ENCODE assay signal across 23 cellular contexts in the genomic region with DNA sequence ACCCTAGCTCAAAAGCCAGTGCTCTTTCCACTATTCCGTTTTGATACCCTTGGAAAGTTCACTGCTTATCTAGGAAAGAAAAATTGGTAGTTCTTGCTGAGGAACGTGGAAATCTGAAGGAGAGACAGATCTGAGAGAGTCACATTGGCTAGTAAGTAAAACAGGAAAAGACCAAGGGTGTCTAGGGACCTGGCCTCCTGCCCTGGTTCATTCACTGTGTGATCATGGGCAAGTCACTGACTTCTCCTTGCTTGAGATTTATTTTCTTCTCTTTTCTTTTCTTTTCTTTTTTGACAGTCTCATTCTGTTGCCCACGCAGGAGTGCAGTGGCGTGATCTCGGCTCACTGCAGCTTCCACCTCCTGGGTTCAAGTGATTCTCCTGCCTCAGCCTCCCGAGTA.
A peak's percentile ranks its signal among the peaks of the same experiment; 100 is the strongest.
DNase-seq lines count a peak whose midpoint lies in the region; ATAC-seq and TF ChIP-seq lines count a peak whose summit lies in the region.
"Had no signal": no experiment of that assay in that cellular context is flagged by ENCODE, and none has a peak within 500 bp of the region (broad histone marks: within the 10 kb centered on the region; RNA-seq: fewer than 3 reads in every experiment).

No MANE protein-coding gene starts in this region.

- H3K9me2 ChIP-seq in MM.1S (replicated peaks; ENCODE audit: insufficient read depth, low read length) = no peaks in the 10 kb centered on the region

- H3K9me3 Mint-ChIP-seq in WTC11 (no peaks in the 10 kb centered on the region), nephron (no peaks in the 10 kb centered on the region)
- H3K9me3 Mint-ChIP-seq: activated CD4-positive, alpha-beta T cell treated with anti-CD3 and anti-CD28 coated beads, Interleukin-2, amount 10 ng/mL, durations not matched to agents 7 days and 5 days; CD4-positive, CD25-positive, alpha-beta regulatory T cell; central memory CD8-positive, alpha-beta T cell; natural killer cell treated with Interleukin-12 subunit alpha and Interleukin-12 subunit beta and Interleukin-15 and Interleukin-18, amount 100 ng/mL, for 72 hours; T-helper 2 cell treated with Interferon-gamma antibody and Interleukin-4, amounts not matched to agents 5 μg/mL and 100 μg/mL, for 36 hours had no signal

- H3K9me3 ChIP-seq in thoracic aorta (no peaks in the 10 kb centered on the region), MM.1S (replicated peaks; ENCODE audit: insufficient read depth, low read length) (no peaks in the 10 kb centered on the region)
- H3K9me3 ChIP-seq: left lung, pancreas had no signal

- H3K4me2 ChIP-seq in MM.1S (ENCODE audit: low read depth, low read length) = no peak overlapping the region

- no peak overlapping the region for H2AFZ ChIP-seq in MM.1S (ENCODE audit: low read length)

- H3K4me1 Mint-ChIP-seq in WTC11 = peaks cover 62% of the 10 kb centered on the region
- H3K4me1 Mint-ChIP-seq in nephron = peaks cover 73% of the 10 kb centered on the region
- H3K4me1 Mint-ChIP-seq: activated CD4-positive, alpha-beta T cell treated with anti-CD3 and anti-CD28 coated beads, Interleukin-2, amount 10 ng/mL, durations not matched to agents 7 days and 5 days; central memory CD8-positive, alpha-beta T cell had no signal

- no peaks in the 10 kb centered on the region for H4K20me1 ChIP-seq in MM.1S (ENCODE audit: insufficient read depth, low read length)

- no peaks in the 10 kb centered on the region for H3K79me2 ChIP-seq in MM.1S (ENCODE audit: low read length)

- H3K4me1 ChIP-seq in thoracic aorta (ENCODE audit: control insufficient read depth in 1 of 2, low read depth in 2 of 2) (peaks cover 57 to 91% of the 10 kb centered on the region in 2 donors), MM.1S (ENCODE audit: low read length) (peaks cover 11% of the 10 kb centered on the region)

- H3K9ac ChIP-seq in MM.1S (ENCODE audit: low read length) = no peak overlapping the region

- no peaks in the 10 kb centered on the region for H3K36me3 Mint-ChIP-seq in WTC11
- H3K36me3 Mint-ChIP-seq in nephron (ENCODE audit: low read depth) = peaks cover 6% of the 10 kb centered on the region
- H3K36me3 Mint-ChIP-seq: CD4-positive, CD25-positive, alpha-beta regulatory T cell; natural killer cell treated with Interleukin-12 subunit alpha and Interleukin-12 subunit beta and Interleukin-15 and Interleukin-18, amount 100 ng/mL, for 72 hours had no signal

- H3K27ac Mint-ChIP-seq in WTC11 (peak overlapping the region; percentile 25), nephron (peak overlapping the region; percentile 93 to 97 (median 96))
- H3K27ac Mint-ChIP-seq: activated CD4-positive, alpha-beta T cell treated with anti-CD3 and anti-CD28 coated beads, Interleukin-2, amount 10 ng/mL, durations not matched to agents 7 days and 5 days; CD4-positive, CD25-positive, alpha-beta regulatory T cell; natural killer cell treated with Interleukin-12 subunit alpha and Interleukin-12 subunit beta and Interleukin-15 and Interleukin-18, amount 100 ng/mL, for 72 hours; T-helper 2 cell treated with Interferon-gamma antibody and Interleukin-4, amounts not matched to agents 5 μg/mL and 100 μg/mL, for 36 hours had no signal

- peak overlapping the region; percentile 67 to 69 for H3K27ac ChIP-seq in thoracic aorta
- no peak overlapping the region for H3K27ac ChIP-seq in MM.1S (ENCODE audit: low read length)
- H3K27ac ChIP-seq: left lung, VCaP had no signal

- no peak overlapping the region for H3K4me3 Mint-ChIP-seq in WTC11
- no peak overlapping the region for H3K4me3 Mint-ChIP-seq in nephron
- H3K4me3 Mint-ChIP-seq: activated CD4-positive, alpha-beta T cell treated with anti-CD3 and anti-CD28 coated beads, Interleukin-2, amount 10 ng/mL, durations not matched to agents 7 days and 5 days; CD4-positive, CD25-positive, alpha-beta regulatory T cell; central memory CD8-positive, alpha-beta T cell; natural killer cell treated with Interleukin-12 subunit alpha and Interleukin-12 subunit beta and Interleukin-15 and Interleukin-18, amount 100 ng/mL, for 72 hours; T-helper 2 cell treated with Interferon-gamma antibody and Interleukin-4, amounts not matched to agents 5 μg/mL and 100 μg/mL, for 36 hours had no signal

- H3K27me3 Mint-ChIP-seq in WTC11 (ENCODE audit: low read depth) (no peaks in the 10 kb centered on the region), nephron (ENCODE audit: low read depth) (peaks cover 3% of the 10 kb centered on the region)
- H3K27me3 Mint-ChIP-seq: central memory CD8-positive, alpha-beta T cell had no signal

- ATAC-seq in WTC11 = no peak
- peak; percentile 44 for ATAC-seq in Right ventricle myocardium superior (ENCODE audit: poor library complexity)
- ATAC-seq in thoracic aorta (ENCODE audit: insufficient number of reproducible peaks, low FRiP score, low read depth) = no peak
- ATAC-seq: left lung; natural killer cell treated with Interleukin-12 subunit alpha and Interleukin-12 subunit beta and Interleukin-15 and Interleukin-18, amount 100 ng/mL, for 72 hours had no signal

- intact Hi-C loops in Right ventricle myocardium superior (cut with DNase I) = loop anchor here (10.0 kb wide), 1 partner anchor 48 kb away; no protein-coding TSS in a partner anchor

- no peak for DNase-seq in WTC11 (ENCODE audit: low spot score)
- peak; percentile 69 for DNase-seq in Right ventricle myocardium superior
- DNase-seq in thoracic aorta (ENCODE audit: low spot score) = no peak
- no peak for DNase-seq in iPS-NIHi7 (ENCODE audit: extremely low spot score)
- no peak for DNase-seq in MM.1S
- no peak for DNase-seq in RKO (ENCODE audit: low spot score)
- DNase-seq: activated CD4-positive, alpha-beta T cell treated with anti-CD3 and anti-CD28 coated beads, Interleukin-2, amount 10 ng/mL, durations not matched to agents 7 days and 5 days; activated naive CD4-positive, alpha-beta T cell treated with anti-CD3 and anti-CD28 coated beads, Interleukin-2, amount 50 U/mL, for 16 hours; anterior cingulate cortex; CD4-positive, CD25-positive, alpha-beta regulatory T cell; DMS 273 treated with DMSO at 0.1 percent for 48 hours; left lung; midbrain; NCI-H1092 treated with DMSO at 0.1 percent for 48 hours; NCI-H1930; NCI-H226; pancreas; stimulated activated CD8-positive, alpha-beta memory T cell treated with anti-CD3 and anti-CD28 coated beads, Interleukin-4, amount 100 ng/mL, for 48 hours had no signal

- H3F3A ChIP-seq in MM.1S (ENCODE audit: insufficient read depth, low read length) = no peaks in the 10 kb centered on the region

- H3K4me3 ChIP-seq in thoracic aorta (peak overlapping the region; percentile 50), MM.1S (ENCODE audit: low read length) (no peak overlapping the region)
- H3K4me3 ChIP-seq: left lung, pancreas had no signal

- CTCF ChIA-PET in WTC11 (lab: Charles Lee) = no interaction called here

- H3K36me3 ChIP-seq in thoracic aorta (no peaks in the 10 kb centered on the region), MM.1S (replicated peaks; ENCODE audit: insufficient read depth, low read length) (no peaks in the 10 kb centered on the region)
- H3K36me3 ChIP-seq: left lung, pancreas had no signal

- POLR2A ChIA-PET in WTC11 (lab: Charles Lee) = no interaction called here

- H3K27me3 ChIP-seq in thoracic aorta (replicated peaks; ENCODE audit: insufficient read depth) = no peaks in the 10 kb centered on the region
- H3K27me3 ChIP-seq in MM.1S (replicated peaks; ENCODE audit: insufficient read depth, low read length) = no peaks in the 10 kb centered on the region
- H3K27me3 ChIP-seq: left lung, pancreas had no signal

- no peak for TF ChIP-seq CTCF in WTC11 (IDR thresholded peaks at IDR 0.05)
- no peak for TF ChIP-seq CTCF in nephron (IDR thresholded peaks at IDR 0.05; ENCODE audit: unreplicated experiment in 3 of 3)
- TF ChIP-seq CTCF in thoracic aorta (IDR thresholded peaks at IDR 0.05) = no peak
- TF ChIP-seq CTCF in MM.1S (IDR thresholded peaks at IDR 0.05; ENCODE audit: low read length) = no peak

TF ChIP-seq in WTC11, 78 proteins besides CTCF, POLR2A, EP300 and RAD21 (continues in another document):
- TF ChIP-seq, protein P1, sequence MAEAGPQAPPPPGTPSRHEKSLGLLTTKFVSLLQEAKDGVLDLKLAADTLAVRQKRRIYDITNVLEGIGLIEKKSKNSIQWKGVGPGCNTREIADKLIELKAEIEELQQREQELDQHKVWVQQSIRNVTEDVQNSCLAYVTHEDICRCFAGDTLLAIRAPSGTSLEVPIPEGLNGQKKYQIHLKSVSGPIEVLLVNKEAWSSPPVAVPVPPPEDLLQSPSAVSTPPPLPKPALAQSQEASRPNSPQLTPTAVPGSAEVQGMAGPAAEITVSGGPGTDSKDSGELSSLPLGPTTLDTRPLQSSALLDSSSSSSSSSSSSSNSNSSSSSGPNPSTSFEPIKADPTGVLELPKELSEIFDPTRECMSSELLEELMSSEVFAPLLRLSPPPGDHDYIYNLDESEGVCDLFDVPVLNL (CRISPR knock-in tag; IDR thresholded peaks at IDR 0.05; ENCODE audit: borderline replicate concordance, low read depth) = no peak
- TF ChIP-seq SMAD4 (CRISPR knock-in tag; IDR thresholded peaks at IDR 0.05) (no peak), TP53 (CRISPR knock-in tag; IDR thresholded peaks at IDR 0.05) (no peak), SP1 (CRISPR knock-in tag; conservative IDR thresholded peaks at IDR 0.05) (no peak), ZNF396 (CRISPR knock-in tag; IDR thresholded peaks at IDR 0.05; ENCODE audit: borderline replicate concordance) (no peak), ZNF121 (CRISPR knock-in tag; IDR thresholded peaks at IDR 0.05) (no peak), KAT7 (CRISPR knock-in tag; IDR thresholded peaks at IDR 0.05; ENCODE audit: borderline replicate concordance) (no peak), SMAD3 (CRISPR knock-in tag; IDR thresholded peaks at IDR 0.05; ENCODE audit: borderline replicate concordance) (no peak)
- TF ChIP-seq, protein P2, sequence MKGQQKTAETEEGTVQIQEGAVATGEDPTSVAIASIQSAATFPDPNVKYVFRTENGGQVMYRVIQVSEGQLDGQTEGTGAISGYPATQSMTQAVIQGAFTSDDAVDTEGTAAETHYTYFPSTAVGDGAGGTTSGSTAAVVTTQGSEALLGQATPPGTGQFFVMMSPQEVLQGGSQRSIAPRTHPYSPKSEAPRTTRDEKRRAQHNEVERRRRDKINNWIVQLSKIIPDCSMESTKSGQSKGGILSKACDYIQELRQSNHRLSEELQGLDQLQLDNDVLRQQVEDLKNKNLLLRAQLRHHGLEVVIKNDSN (CRISPR knock-in tag; IDR thresholded peaks at IDR 0.05) = no peak
- TF ChIP-seq, protein P3, sequence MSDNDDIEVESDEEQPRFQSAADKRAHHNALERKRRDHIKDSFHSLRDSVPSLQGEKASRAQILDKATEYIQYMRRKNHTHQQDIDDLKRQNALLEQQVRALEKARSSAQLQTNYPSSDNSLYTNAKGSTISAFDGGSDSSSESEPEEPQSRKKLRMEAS (CRISPR knock-in tag; IDR thresholded peaks at IDR 0.05) = no peak
- TF ChIP-seq, protein P4, sequence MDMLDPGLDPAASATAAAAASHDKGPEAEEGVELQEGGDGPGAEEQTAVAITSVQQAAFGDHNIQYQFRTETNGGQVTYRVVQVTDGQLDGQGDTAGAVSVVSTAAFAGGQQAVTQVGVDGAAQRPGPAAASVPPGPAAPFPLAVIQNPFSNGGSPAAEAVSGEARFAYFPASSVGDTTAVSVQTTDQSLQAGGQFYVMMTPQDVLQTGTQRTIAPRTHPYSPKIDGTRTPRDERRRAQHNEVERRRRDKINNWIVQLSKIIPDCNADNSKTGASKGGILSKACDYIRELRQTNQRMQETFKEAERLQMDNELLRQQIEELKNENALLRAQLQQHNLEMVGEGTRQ (CRISPR knock-in tag; IDR thresholded peaks at IDR 0.05) = no peak
